8 cellular contexts compared by ENCODE assay signal in genomic region chr10:91409069-91409868, GRCh38.
DNase-seq lines count a peak whose midpoint lies in the region; ATAC-seq and TF ChIP-seq lines count a peak whose summit lies in the region.

No MANE protein-coding gene starts in this region.

- no peak for TF ChIP-seq CTCF in coronary artery (IDR thresholded peaks at IDR 0.05)

- peak overlapping the region; percentile 74 for H3K4me3 ChIP-seq in coronary artery

- H3K27me3 ChIP-seq in layer of hippocampus (ENCODE audit: control insufficient read depth, insufficient read depth, low read length), result no peaks in the 10 kb centered on the region

- peak; percentile 26 for ATAC-seq in HG02759 (IDR thresholded peaks at IDR 0.05; ENCODE audit: unreplicated experiment)

- H3K27ac ChIP-seq in coronary artery (peak overlapping the region; percentile 94 to 99), layer of hippocampus (ENCODE audit: low read depth, low read length) (peak overlapping the region; percentile 93)

- DNase-seq in stimulated activated CD4-positive, alpha-beta T cell treated with anti-CD3 and anti-CD28 coated beads, Interleukin-15, amount 100 ng/mL, for 1 hour (ENCODE audit: low read depth in 1 of 2, low spot score in 1 of 2), result peak; percentile 14 to 15
- no peak for DNase-seq in stimulated activated CD4-positive, alpha-beta T cell treated with anti-CD3 and anti-CD28 coated beads, Interleukin-12 subunit alpha, Interleukin-12 subunit beta, amount 100 ng/mL, for 4 hours
- DNase-seq in NCI-H1105 (lab: John Stamatoyannopoulos, UW) (peak; percentile 71), SW480 (ENCODE audit: low spot score) (peak; percentile 76), coronary artery (ENCODE audit: low spot score) (peak; percentile 94)
- DNase-seq in stimulated activated CD4-positive, alpha-beta T cell treated with anti-CD3 and anti-CD28 coated beads, Interleukin-1b, Interleukin-23, amount 100 ng/mL, for 48 hours, result peak; percentile 24
